ENCODE assay signal across 2 cellular contexts in genomic region chr5:65184780-65185179, GRCh38.
TF ChIP-seq lines count a peak whose summit lies in the region.

No MANE protein-coding gene starts in this region.

TF ChIP-seq in SK-N-SH, 30 proteins besides CTCF, POLR2A, EP300 and RAD21 (continued from another document):
- TF ChIP-seq, protein P1, sequence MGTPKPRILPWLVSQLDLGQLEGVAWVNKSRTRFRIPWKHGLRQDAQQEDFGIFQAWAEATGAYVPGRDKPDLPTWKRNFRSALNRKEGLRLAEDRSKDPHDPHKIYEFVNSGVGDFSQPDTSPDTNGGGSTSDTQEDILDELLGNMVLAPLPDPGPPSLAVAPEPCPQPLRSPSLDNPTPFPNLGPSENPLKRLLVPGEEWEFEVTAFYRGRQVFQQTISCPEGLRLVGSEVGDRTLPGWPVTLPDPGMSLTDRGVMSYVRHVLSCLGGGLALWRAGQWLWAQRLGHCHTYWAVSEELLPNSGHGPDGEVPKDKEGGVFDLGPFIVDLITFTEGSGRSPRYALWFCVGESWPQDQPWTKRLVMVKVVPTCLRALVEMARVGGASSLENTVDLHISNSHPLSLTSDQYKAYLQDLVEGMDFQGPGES (IDR thresholded peaks at IDR 0.05; ENCODE audit: low read depth, low read length) = no peak
- TF ChIP-seq REST (IDR thresholded peaks at IDR 0.05; ENCODE audit: low read depth, low read length) = no peak
- TF ChIP-seq ELF1 (IDR thresholded peaks at IDR 0.05) = no peak
- no peak for TF ChIP-seq FOXM1 (IDR thresholded peaks at IDR 0.05; ENCODE audit: low read depth)
- no peak for TF ChIP-seq NRF1 (IDR thresholded peaks at IDR 0.05; ENCODE audit: low read depth, low read length)
- no peak for TF ChIP-seq MAX (IDR thresholded peaks at IDR 0.05; ENCODE audit: low read depth)
- TF ChIP-seq, protein P2, sequence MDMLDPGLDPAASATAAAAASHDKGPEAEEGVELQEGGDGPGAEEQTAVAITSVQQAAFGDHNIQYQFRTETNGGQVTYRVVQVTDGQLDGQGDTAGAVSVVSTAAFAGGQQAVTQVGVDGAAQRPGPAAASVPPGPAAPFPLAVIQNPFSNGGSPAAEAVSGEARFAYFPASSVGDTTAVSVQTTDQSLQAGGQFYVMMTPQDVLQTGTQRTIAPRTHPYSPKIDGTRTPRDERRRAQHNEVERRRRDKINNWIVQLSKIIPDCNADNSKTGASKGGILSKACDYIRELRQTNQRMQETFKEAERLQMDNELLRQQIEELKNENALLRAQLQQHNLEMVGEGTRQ (IDR thresholded peaks at IDR 0.05; ENCODE audit: borderline replicate concordance, low read depth, low read length) = no peak
- TF ChIP-seq FOSL2 (IDR thresholded peaks at IDR 0.05; ENCODE audit: borderline replicate concordance, low read depth) = no peak
- TF ChIP-seq PBX3 (IDR thresholded peaks at IDR 0.05) = no peak
- TF ChIP-seq, protein P3, sequence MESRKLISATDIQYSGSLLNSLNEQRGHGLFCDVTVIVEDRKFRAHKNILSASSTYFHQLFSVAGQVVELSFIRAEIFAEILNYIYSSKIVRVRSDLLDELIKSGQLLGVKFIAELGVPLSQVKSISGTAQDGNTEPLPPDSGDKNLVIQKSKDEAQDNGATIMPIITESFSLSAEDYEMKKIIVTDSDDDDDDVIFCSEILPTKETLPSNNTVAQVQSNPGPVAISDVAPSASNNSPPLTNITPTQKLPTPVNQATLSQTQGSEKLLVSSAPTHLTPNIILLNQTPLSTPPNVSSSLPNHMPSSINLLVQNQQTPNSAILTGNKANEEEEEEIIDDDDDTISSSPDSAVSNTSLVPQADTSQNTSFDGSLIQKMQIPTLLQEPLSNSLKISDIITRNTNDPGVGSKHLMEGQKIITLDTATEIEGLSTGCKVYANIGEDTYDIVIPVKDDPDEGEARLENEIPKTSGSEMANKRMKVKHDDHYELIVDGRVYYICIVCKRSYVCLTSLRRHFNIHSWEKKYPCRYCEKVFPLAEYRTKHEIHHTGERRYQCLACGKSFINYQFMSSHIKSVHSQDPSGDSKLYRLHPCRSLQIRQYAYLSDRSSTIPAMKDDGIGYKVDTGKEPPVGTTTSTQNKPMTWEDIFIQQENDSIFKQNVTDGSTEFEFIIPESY (IDR thresholded peaks at IDR 0.05; ENCODE audit: borderline replicate concordance, low read depth) = no peak
- TF ChIP-seq, protein P4, sequence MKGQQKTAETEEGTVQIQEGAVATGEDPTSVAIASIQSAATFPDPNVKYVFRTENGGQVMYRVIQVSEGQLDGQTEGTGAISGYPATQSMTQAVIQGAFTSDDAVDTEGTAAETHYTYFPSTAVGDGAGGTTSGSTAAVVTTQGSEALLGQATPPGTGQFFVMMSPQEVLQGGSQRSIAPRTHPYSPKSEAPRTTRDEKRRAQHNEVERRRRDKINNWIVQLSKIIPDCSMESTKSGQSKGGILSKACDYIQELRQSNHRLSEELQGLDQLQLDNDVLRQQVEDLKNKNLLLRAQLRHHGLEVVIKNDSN (IDR thresholded peaks at IDR 0.05; ENCODE audit: borderline replicate concordance, low read depth) = no peak
- TF ChIP-seq FOXJ3 (CRISPR knock-in tag; IDR thresholded peaks at IDR 0.05) = no peak
- no peak for TF ChIP-seq RXRA (IDR thresholded peaks at IDR 0.05; ENCODE audit: borderline replicate concordance, low read depth)
- TF ChIP-seq SMC3 (IDR thresholded peaks at IDR 0.05; ENCODE audit: low read depth, low read length) = no peak

TF ChIP-seq in WTC11, 78 proteins besides CTCF, POLR2A, EP300 and RAD21:
- TF ChIP-seq ZNF425 (CRISPR knock-in tag; conservative IDR thresholded peaks at IDR 0.05) = no peak
- no peak for TF ChIP-seq GABPB1 (CRISPR knock-in tag; IDR thresholded peaks at IDR 0.05)
- no peak for TF ChIP-seq ATF6 (CRISPR knock-in tag; IDR thresholded peaks at IDR 0.05)
- TF ChIP-seq TP53 (CRISPR knock-in tag; IDR thresholded peaks at IDR 0.05) = no peak
- TF ChIP-seq ZNF219 (CRISPR knock-in tag; IDR thresholded peaks at IDR 0.05; ENCODE audit: borderline replicate concordance) = no peak
- no peak for TF ChIP-seq TCF7 (CRISPR knock-in tag; IDR thresholded peaks at IDR 0.05; ENCODE audit: low read depth)
- no peak for TF ChIP-seq E2F1 (CRISPR knock-in tag; IDR thresholded peaks at IDR 0.05)
